Comparison of ENCODE assay signal across 24 cellular contexts in genomic region chr1:42975038-42975437, GRCh38.
"Had no signal": no experiment of that assay in that cellular context is flagged by ENCODE, and none has a peak within 500 bp of the region (broad histone marks: within the 10 kb centered on the region; RNA-seq: fewer than 3 reads in every experiment).

No MANE protein-coding gene starts in this region.

- DNase-seq: activated CD4-positive, alpha-beta memory T cell treated with anti-CD3 and anti-CD28 coated beads, Interleukin-2, amount 10 ng/mL, durations not matched to agents 7 days and 5 days; activated CD4-positive, alpha-beta T cell treated with anti-CD3 and anti-CD28 coated beads for 4 hours; activated CD4-positive, CD25-positive, alpha-beta regulatory T cell; activated gamma-delta T cell; activated T-cell treated with anti-CD3 and anti-CD28 coated beads for 4 hours; aorta; caudate nucleus; dorsolateral prefrontal cortex; effector memory CD8-positive, alpha-beta T cell; gastrocnemius medialis; hypothalamus; left ventricle myocardium inferior; retina; stimulated activated CD4-positive, alpha-beta T cell treated with anti-CD3 and anti-CD28 coated beads, Interleukin-12 subunit alpha, Interleukin-12 subunit beta, amount 100 ng/mL, for 4 hours; stomach; transverse colon had no signal

- H3K27ac ChIP-seq: dorsolateral prefrontal cortex, esophagus muscularis mucosa, gastrocnemius medialis, left ventricle myocardium inferior, stomach, suprapubic skin, transverse colon, vagina had no signal

- H3K4me1 ChIP-seq: esophagus muscularis mucosa, gastrocnemius medialis, stomach, suprapubic skin had no signal

- H3K27me3 Mint-ChIP-seq: activated CD4-positive, alpha-beta memory T cell treated with anti-CD3 and anti-CD28 coated beads, Interleukin-2, amount 10 ng/mL, durations not matched to agents 7 days and 5 days; activated naive CD4-positive, alpha-beta T cell treated with anti-CD3 and anti-CD28 coated beads, Interleukin-2, amount 50 U/mL, for 24 hours; effector memory CD8-positive, alpha-beta T cell had no signal

- H3K4me3 Mint-ChIP-seq: activated CD4-positive, alpha-beta memory T cell treated with anti-CD3 and anti-CD28 coated beads, Interleukin-2, amount 10 ng/mL, durations not matched to agents 7 days and 5 days; activated naive CD4-positive, alpha-beta T cell treated with anti-CD3 and anti-CD28 coated beads, Interleukin-2, amount 50 U/mL, for 24 hours; brain; effector memory CD8-positive, alpha-beta T cell; natural killer cell treated with Interleukin-12 subunit alpha and Interleukin-12 subunit beta and Interleukin-15 and Interleukin-18, amount 100 ng/mL, for 72 hours; T-helper 1 cell treated with Interleukin-12 subunit alpha and Interleukin-12 subunit beta and Interleukin-4 antibody, amounts not matched to agents 30 μg/mL and 1 μg/mL, for 36 hours had no signal

- H3K4me1 Mint-ChIP-seq: activated CD4-positive, alpha-beta memory T cell treated with anti-CD3 and anti-CD28 coated beads, Interleukin-2, amount 10 ng/mL, durations not matched to agents 7 days and 5 days; activated naive CD4-positive, alpha-beta T cell treated with anti-CD3 and anti-CD28 coated beads, Interleukin-2, amount 50 U/mL, for 24 hours had no signal

- H3K36me3 Mint-ChIP-seq: natural killer cell treated with Interleukin-12 subunit alpha and Interleukin-12 subunit beta and Interleukin-15 and Interleukin-18, amount 100 ng/mL, for 72 hours had no signal

- H3K36me3 ChIP-seq: gastrocnemius medialis, left ventricle myocardium inferior, stomach, transverse colon, vagina had no signal

- ATAC-seq: effector memory CD8-positive, alpha-beta T cell; gastrocnemius medialis; natural killer cell treated with Interleukin-12 subunit alpha and Interleukin-12 subunit beta and Interleukin-15 and Interleukin-18, amount 100 ng/mL, for 72 hours had no signal

- H3K9me3 Mint-ChIP-seq: activated CD4-positive, alpha-beta memory T cell treated with anti-CD3 and anti-CD28 coated beads, Interleukin-2, amount 10 ng/mL, durations not matched to agents 7 days and 5 days; activated naive CD4-positive, alpha-beta T cell treated with anti-CD3 and anti-CD28 coated beads, Interleukin-2, amount 50 U/mL, for 24 hours; effector memory CD8-positive, alpha-beta T cell; natural killer cell treated with Interleukin-12 subunit alpha and Interleukin-12 subunit beta and Interleukin-15 and Interleukin-18, amount 100 ng/mL, for 72 hours; T-helper 1 cell treated with Interleukin-12 subunit alpha and Interleukin-12 subunit beta and Interleukin-4 antibody, amounts not matched to agents 30 μg/mL and 1 μg/mL, for 36 hours had no signal

- H3K27ac Mint-ChIP-seq: activated CD4-positive, alpha-beta memory T cell treated with anti-CD3 and anti-CD28 coated beads, Interleukin-2, amount 10 ng/mL, durations not matched to agents 7 days and 5 days; activated naive CD4-positive, alpha-beta T cell treated with anti-CD3 and anti-CD28 coated beads, Interleukin-2, amount 50 U/mL, for 24 hours; natural killer cell treated with Interleukin-12 subunit alpha and Interleukin-12 subunit beta and Interleukin-15 and Interleukin-18, amount 100 ng/mL, for 72 hours; progenitor cell of endocrine pancreas; T-helper 1 cell treated with Interleukin-12 subunit alpha and Interleukin-12 subunit beta and Interleukin-4 antibody, amounts not matched to agents 30 μg/mL and 1 μg/mL, for 36 hours had no signal

- H3K4me3 ChIP-seq: dorsolateral prefrontal cortex, esophagus muscularis mucosa, gastrocnemius medialis, left ventricle myocardium inferior, stomach, suprapubic skin, transverse colon, vagina had no signal

- H3K9me3 ChIP-seq: esophagus muscularis mucosa, gastrocnemius medialis, left ventricle myocardium inferior, stomach, suprapubic skin, transverse colon, vagina had no signal

- H3K27me3 ChIP-seq: dorsolateral prefrontal cortex, esophagus muscularis mucosa, transverse colon, vagina had no signal
